ENCODE assay signal across 11 cellular contexts in genomic region chr17:46769531-46770438, GRCh38. TPM values are rescaled to one million over a fixed set of nuclear protein-coding genes. Genes with fewer than 3 reads are reported as not detected.
A peak's percentile ranks its signal among the peaks of the same experiment; 100 is the strongest.
DNase-seq lines count a peak whose midpoint lies in the region; ATAC-seq, FAIRE-seq and TF ChIP-seq lines count a peak whose summit lies in the region.
"Had no signal": no experiment of that assay in that cellular context is flagged by ENCODE, and none has a peak within 500 bp of the region (broad histone marks: within the 10 kb centered on the region; RNA-seq: fewer than 3 reads in every experiment).

No MANE protein-coding gene starts in this region.

- no peaks in the 10 kb centered on the region for H3K27me3 Mint-ChIP-seq in chondrocyte (ENCODE audit: low read depth)
- no peaks in the 10 kb centered on the region for H3K27me3 Mint-ChIP-seq in natural killer cell treated with Interleukin-12 subunit alpha and Interleukin-12 subunit beta and Interleukin-15 and Interleukin-18, amount 100 ng/mL, for 72 hours

- H3K4me3 Mint-ChIP-seq in chondrocyte (ENCODE audit: unreplicated experiment), result no peak overlapping the region
- peak overlapping the region; percentile 62 for H3K4me3 Mint-ChIP-seq in natural killer cell treated with Interleukin-12 subunit alpha and Interleukin-12 subunit beta and Interleukin-15 and Interleukin-18, amount 100 ng/mL, for 72 hours

- H3K27ac Mint-ChIP-seq in chondrocyte (ENCODE audit: unreplicated experiment), result no peak overlapping the region
- no peak overlapping the region for H3K27ac Mint-ChIP-seq in natural killer cell treated with Interleukin-12 subunit alpha and Interleukin-12 subunit beta and Interleukin-15 and Interleukin-18, amount 100 ng/mL, for 72 hours

- peak overlapping the region; percentile 58 for H2AFZ ChIP-seq in ACC112 (ENCODE audit: low read length, unreplicated experiment)

- no peak for ATAC-seq in natural killer cell treated with Interleukin-12 subunit alpha and Interleukin-12 subunit beta and Interleukin-15 and Interleukin-18, amount 100 ng/mL, for 72 hours
- no peak for ATAC-seq in GM18511 (IDR thresholded peaks at IDR 0.05; ENCODE audit: unreplicated experiment)

- H3K9me3 Mint-ChIP-seq in chondrocyte (ENCODE audit: low read depth), result no peaks in the 10 kb centered on the region
- no peaks in the 10 kb centered on the region for H3K9me3 Mint-ChIP-seq in natural killer cell treated with Interleukin-12 subunit alpha and Interleukin-12 subunit beta and Interleukin-15 and Interleukin-18, amount 100 ng/mL, for 72 hours

- H3K79me2 ChIP-seq in ACC112 (ENCODE audit: control insufficient read depth, insufficient read depth, low read length, unreplicated experiment), result no peaks in the 10 kb centered on the region

- TF ChIP-seq POLR2A in H54 (IDR thresholded peaks at IDR 0.05; ENCODE audit: low read depth, low read length), result 0 out of 2 replicates have a peak, but pooled peaks have one; percentile 12

- H3K36me3 Mint-ChIP-seq in chondrocyte (ENCODE audit: low read depth), result no peaks in the 10 kb centered on the region
- no peaks in the 10 kb centered on the region for H3K36me3 Mint-ChIP-seq in natural killer cell treated with Interleukin-12 subunit alpha and Interleukin-12 subunit beta and Interleukin-15 and Interleukin-18, amount 100 ng/mL, for 72 hours

- peaks cover 15% of the 10 kb centered on the region for H3K4me1 Mint-ChIP-seq in chondrocyte (ENCODE audit: low read depth)
- peaks cover 12 to 17% of the 10 kb centered on the region in 2 donors for H3K4me1 Mint-ChIP-seq in natural killer cell treated with Interleukin-12 subunit alpha and Interleukin-12 subunit beta and Interleukin-15 and Interleukin-18, amount 100 ng/mL, for 72 hours (ENCODE audit: low read depth in 2 of 2)

- DNase-seq in H54 (ENCODE audit: insufficient read length, low spot score), result no peak
- peak; percentile 85 for DNase-seq in chondrocyte (ENCODE audit: low spot score)
- DNase-seq in natural killer cell treated with Interleukin-12 subunit alpha and Interleukin-12 subunit beta and Interleukin-15 and Interleukin-18, amount 100 ng/mL, for 72 hours (ENCODE audit: low spot score), result no peak
- no peak for DNase-seq in NCI-H526 (lab: John Stamatoyannopoulos, UW)
- no peak for DNase-seq in 8988T
- DNase-seq in SHP77 (lab: John Stamatoyannopoulos, UW), result no peak
- DNase-seq: activated CD4-positive, alpha-beta T cell treated with anti-CD3 and anti-CD28 coated beads, Interleukin-2, amount 50 U/mL, for 4 hours; DMS79; NCI-H69 had no signal

- no peak for FAIRE-seq in H54 (lab: Jason Lieb, UNC)

- H3K36me3 ChIP-seq in ACC112 (ENCODE audit: insufficient read depth, low read length), result no peaks in the 10 kb centered on the region

- peak overlapping the region; percentile 78; the same call in 1 of the 2 replicates for H3K4me3 ChIP-seq in ACC112 (ENCODE audit: low read depth, low read length)

- H3K4me1 ChIP-seq in ACC112 (ENCODE audit: control insufficient read depth, insufficient read depth, low read length, unreplicated experiment), result peaks cover 24% of the 10 kb centered on the region

- TF ChIP-seq CTCF in chondrocyte (IDR thresholded peaks at IDR 0.05), result no peak

- H3K27ac ChIP-seq in ACC112 (ENCODE audit: low read depth, low read length), result no peak overlapping the region

- no peaks in the 10 kb centered on the region for H3K27me3 ChIP-seq in ACC112 (ENCODE audit: insufficient read depth, low read length)

RNA-seq across cellular contexts. Expression of gene WNT3, which starts 48.7 kb away (rescaled TPM):
- total RNA-seq in chondrocyte, result 4.1 to 5.2 TPM (median 4.9 TPM) in 3 replicates
- under 1 TPM; 0.20 to 0.29 TPM for total RNA-seq in natural killer cell treated with Interleukin-12 subunit alpha and Interleukin-12 subunit beta and Interleukin-15 and Interleukin-18, amount 100 ng/mL, for 72 hours
